23 cellular contexts compared by ENCODE assay signal in the genomic region with DNA sequence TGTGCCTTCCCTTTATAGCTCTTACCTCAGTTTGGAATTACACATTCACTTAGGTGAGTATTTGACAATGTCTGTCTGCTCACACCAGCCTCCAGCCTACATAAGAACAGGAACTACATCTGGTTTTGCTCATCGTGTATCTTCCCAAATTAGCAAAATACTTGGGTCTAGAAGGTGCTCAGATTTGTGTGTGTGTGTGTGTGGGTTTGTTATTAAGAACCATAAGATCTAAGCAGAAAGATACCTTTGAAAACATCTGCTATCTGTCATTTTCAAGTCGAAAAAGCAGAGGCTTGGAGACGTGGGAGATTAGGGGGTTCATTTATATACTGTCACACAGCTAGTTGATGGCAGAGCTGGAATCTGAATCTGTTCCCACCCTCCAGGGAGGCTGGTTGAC. TPM values are rescaled to one million over a fixed set of nuclear protein-coding genes. Genes with fewer than 3 reads are reported as not detected.
DNase-seq lines count a peak whose midpoint lies in the region; ATAC-seq, FAIRE-seq and TF ChIP-seq lines count a peak whose summit lies in the region.
"Had no signal": no experiment of that assay in that cellular context is flagged by ENCODE, and none has a peak within 500 bp of the region (broad histone marks: within the 10 kb centered on the region; RNA-seq: fewer than 3 reads in every experiment).

No MANE protein-coding gene starts in this region.

- no peak overlapping the region for H3K4me3 ChIP-seq in GM23338
- H3K4me3 ChIP-seq in H1 (ENCODE audit: extremely low read depth in 1 of 4, insufficient read depth in 2 of 4, low read depth in 3 of 4, low read length in 4 of 4), result no peak overlapping the region
- H3K4me3 ChIP-seq in keratinocyte (ENCODE audit: control insufficient read depth in 2 of 3, extremely low read depth in 1 of 3, insufficient read depth in 2 of 3, low read depth in 1 of 3, low read length in 3 of 3), result no peak overlapping the region
- no peak overlapping the region for H3K4me3 ChIP-seq in suprapubic skin
- no peak overlapping the region for H3K4me3 ChIP-seq in testis
- H3K4me3 ChIP-seq: A549, GM23248, K562 had no signal

- H3K79me2 ChIP-seq in GM23338 (replicated peaks; ENCODE audit: insufficient read depth) (no peaks in the 10 kb centered on the region), H1 (ENCODE audit: control insufficient read depth in 1 of 2, insufficient read depth in 2 of 2, low read length in 2 of 2) (no peaks in the 10 kb centered on the region), keratinocyte (ENCODE audit: control insufficient read depth, insufficient read depth, low read length) (no peaks in the 10 kb centered on the region)

- peaks cover 4% of the 10 kb centered on the region for H3K4me1 Mint-ChIP-seq in GM23338

- TF ChIP-seq RAD21 in H1 (IDR thresholded peaks at IDR 0.05 in 1 of 2, conservative IDR thresholded peaks at IDR 0.05 in 1 of 2; ENCODE audit: low read depth in 2 of 2, low read length in 2 of 2), result no peak

- H3K27me3 Mint-ChIP-seq in GM23338 (ENCODE audit: insufficient read depth, low read depth, poor library complexity), result no peaks in the 10 kb centered on the region

- no peaks in the 10 kb centered on the region for H4K20me1 ChIP-seq in GM23338 (replicated peaks; ENCODE audit: insufficient read depth)
- no peaks in the 10 kb centered on the region for H4K20me1 ChIP-seq in H1 (replicated peaks in 1 of 2; ENCODE audit: control insufficient read depth in 1 of 2, insufficient read depth in 2 of 2, low read length in 2 of 2)
- H4K20me1 ChIP-seq in keratinocyte (ENCODE audit: control insufficient read depth, extremely low read depth, insufficient read depth, low read length), result no peaks in the 10 kb centered on the region

- no peak overlapping the region for H4K8ac ChIP-seq in H1 (ENCODE audit: extremely low read depth, insufficient read depth, low read length)

- no peaks in the 10 kb centered on the region for H3K9me3 ChIP-seq in H1 (ENCODE audit: insufficient read depth in 2 of 2, low read depth in 1 of 2, low read length in 1 of 2)
- no peaks in the 10 kb centered on the region for H3K9me3 ChIP-seq in keratinocyte (ENCODE audit: control insufficient read depth, low read depth, low read length)
- no peaks in the 10 kb centered on the region for H3K9me3 ChIP-seq in suprapubic skin
- no peaks in the 10 kb centered on the region for H3K9me3 ChIP-seq in testis
- H3K9me3 ChIP-seq: A549, Caco-2 had no signal

- H3K9me3 Mint-ChIP-seq in GM23338, result no peaks in the 10 kb centered on the region
- H3K9me3 Mint-ChIP-seq: CD4-positive, alpha-beta T cell; HFFc6 had no signal

- peak overlapping the region; percentile 83; the same call in 1 of the 2 replicates for H2BK20ac ChIP-seq in H1 (ENCODE audit: low read length)

- no peak overlapping the region for H4K91ac ChIP-seq in H1 (replicated peaks; ENCODE audit: insufficient read length, low read length)

- H3F3A ChIP-seq in GM23338 (replicated peaks; ENCODE audit: low read depth), result no peaks in the 10 kb centered on the region

- H3K9ac ChIP-seq in H1 (replicated peaks in 1 of 4; ENCODE audit: extremely low read depth in 1 of 4, low read depth in 3 of 4, low read length in 3 of 4) (no peak overlapping the region), keratinocyte (ENCODE audit: control insufficient read depth, extremely low read depth, insufficient read depth, low read length) (no peak overlapping the region)
- H3K9ac ChIP-seq: GM23248 had no signal

- no peak overlapping the region for H3K56ac ChIP-seq in H1 (replicated peaks; ENCODE audit: insufficient read length, low read depth, low read length)

- H3K9me1 ChIP-seq in keratinocyte (ENCODE audit: control insufficient read depth, extremely low read depth, insufficient read depth, low read length), result no peaks in the 10 kb centered on the region

- WGBS in H1 (ENCODE audit: extremely low coverage in 1 of 2, insufficient coverage in 1 of 2, insufficient read length in 1 of 2, insufficient replicate concordance in 2 of 2, low coverage in 1 of 2, low lambda C conversion rate in 2 of 2, missing lambda C conversion rate in 1 of 2), 2 experiments, result 73% methylated on average over 3 of the region's 3 CpGs; no CpG with 5 or more reads in 1 of the 2 experiments
- WGBS in suprapubic skin, result 44% methylated on average over 3 of the region's 3 CpGs
- WGBS in testis, 2 donors, result 59 to 71% methylated on average over 3 of the region's 3 CpGs

- H3K4ac ChIP-seq in H1 (replicated peaks; ENCODE audit: insufficient read length, low read depth, low read length), result no peak overlapping the region

- intact Hi-C loops in testis (cut with DNase I; ENCODE audit: low total_unique reads) (no loop called here), Right ventricle myocardium inferior (cut with DNase I) (loop anchor here (5.0 kb wide), 3 partner anchors 143 to 683 kb away; partner anchors contain the start of genes CBLL1 and LAMB1)

- H3K4me2 ChIP-seq in GM23338 (no peak overlapping the region), H1 (ENCODE audit: insufficient read depth in 1 of 2, low read depth in 2 of 2, low read length in 2 of 2) (peak overlapping the region in 1 of 2 experiments; percentile 23; a peak in 2 of 4 replicates), keratinocyte (ENCODE audit: control insufficient read depth, extremely low read depth, insufficient read depth, low read depth, low read length) (no peak overlapping the region)
- H3K4me2 ChIP-seq: A549 had no signal

- H2BK120ac ChIP-seq in H1 (replicated peaks; ENCODE audit: low read depth, low read length), result no peak overlapping the region

- TF ChIP-seq EP300 in H1 (IDR thresholded peaks at IDR 0.05; ENCODE audit: borderline replicate concordance in 1 of 2, low read depth in 2 of 2, low read length in 2 of 2), result no peak
- no peak for TF ChIP-seq EP300 in suprapubic skin (IDR thresholded peaks at IDR 0.05)

- H3K23me2 ChIP-seq in H1 (ENCODE audit: low read depth, low read length), result no peaks in the 10 kb centered on the region

- no peaks in the 10 kb centered on the region for H3K36me3 Mint-ChIP-seq in GM23338 (ENCODE audit: low read depth)

- H3K4me3 Mint-ChIP-seq in GM23338, result no peak overlapping the region
- H3K4me3 Mint-ChIP-seq: CD4-positive, alpha-beta T cell; HFFc6 had no signal

- no peaks in the 10 kb centered on the region for H3K27me3 ChIP-seq in GM23338 (ENCODE audit: insufficient read depth)
- no peaks in the 10 kb centered on the region for H3K27me3 ChIP-seq in H1 (replicated peaks in 1 of 4; ENCODE audit: control insufficient read depth in 3 of 4, extremely low read depth in 1 of 4, insufficient read depth in 3 of 4, low read length in 3 of 4)
- H3K27me3 ChIP-seq in keratinocyte (ENCODE audit: control insufficient read depth, extremely low read depth, insufficient read depth, low read length), result no peaks in the 10 kb centered on the region
- H3K27me3 ChIP-seq in suprapubic skin, result no peaks in the 10 kb centered on the region
- no peaks in the 10 kb centered on the region for H3K27me3 ChIP-seq in testis

- no peak overlapping the region for H2BK5ac ChIP-seq in H1 (ENCODE audit: low read depth, low read length)

- no peaks in the 10 kb centered on the region for H3K79me1 ChIP-seq in H1 (ENCODE audit: low read depth, low read length)

- ATAC-seq in GM23338 (no peak), Right ventricle myocardium inferior (no peak), HG03520 (IDR thresholded peaks at IDR 0.05; ENCODE audit: unreplicated experiment) (no peak)
- ATAC-seq: A549, HCT116, K562 had no signal

- FAIRE-seq in H1 (lab: Jason Lieb, UNC) (no peak), keratinocyte (lab: Jason Lieb, UNC) (no peak)
- FAIRE-seq: A549, D721Med, G401.6, GM12892, GM18507, K562 had no signal

- no peak overlapping the region for H3K27ac ChIP-seq in GM23338 (ENCODE audit: low read depth)
- H3K27ac ChIP-seq in H1 (ENCODE audit: low read depth, low read length), result no peak overlapping the region
- H3K27ac ChIP-seq in keratinocyte (ENCODE audit: control insufficient read depth, insufficient read depth, low read length), result no peak overlapping the region
- H3K27ac ChIP-seq in suprapubic skin, result peak overlapping the region; percentile 48
- H3K27ac ChIP-seq in testis, result no peak overlapping the region
- H3K27ac ChIP-seq: 22Rv1, A549, C4-2B, GM23248 had no signal

- H3K27ac Mint-ChIP-seq in GM23338, result no peak overlapping the region
- H3K27ac Mint-ChIP-seq: CD4-positive, alpha-beta T cell; HFFc6 had no signal

- dilution Hi-C loops in keratinocyte (cut with MboI; ENCODE audit: extremely low pct_ligation_motif_present, low sequenced_read_pairs), result no loop called here

- CTCF ChIA-PET in H1 (lab: Charles Lee; ENCODE audit: partially characterized antibody), result interaction anchor here (0.6 to 5.0 kb wide), 26 partner anchors 11 to 367 kb away, joined by 3 to 64 read pairs (median 4); partner anchors contain the start of gene LAMB4

- POLR2A ChIA-PET in H1 (lab: Charles Lee; ENCODE audit: partially characterized antibody), result no interaction called here

- H3K18ac ChIP-seq in H1 (ENCODE audit: extremely low read depth, low read length), result peak overlapping the region; percentile 56; the same call in 1 of the 2 replicates

- H3K4me1 ChIP-seq in GM23338 (ENCODE audit: insufficient read depth) (peaks cover 6% of the 10 kb centered on the region), H1 (replicated peaks in 1 of 4; ENCODE audit: control insufficient read depth in 3 of 4, insufficient read depth in 4 of 4, low read length in 3 of 4) (peaks cover 0 to 5% (median 0%) of the 10 kb centered on the region in 4 experiments; a peak in 3 of 7 replicates), keratinocyte (ENCODE audit: control insufficient read depth, extremely low read depth, insufficient read depth, low read length) (peaks cover 8% of the 10 kb centered on the region), suprapubic skin (peaks cover 18% of the 10 kb centered on the region), testis (no peaks in the 10 kb centered on the region)
- H3K4me1 ChIP-seq: A549 had no signal

- no peak overlapping the region for H2BK12ac ChIP-seq in H1 (ENCODE audit: low read depth, low read length)

- no peak overlapping the region for H4K5ac ChIP-seq in H1 (ENCODE audit: insufficient read length, low read depth, low read length)

- H3K9me2 ChIP-seq in GM23338 (ENCODE audit: insufficient read depth), result no peaks in the 10 kb centered on the region

- TF ChIP-seq POLR2A in H1 (IDR thresholded peaks at IDR 0.05; ENCODE audit: control extremely low read depth in 1 of 2, low read depth in 2 of 2, low read length in 2 of 2) (no peak), suprapubic skin (IDR thresholded peaks at IDR 0.05) (no peak), testis (IDR thresholded peaks at IDR 0.05) (no peak)

- no peak for DNase-seq in GM23338 (ENCODE audit: low spot score)
- DNase-seq in H1 (ENCODE audit: low read depth in 1 of 2, low spot score in 2 of 2), result no peak
- no peak for DNase-seq in keratinocyte (ENCODE audit: low read depth, low spot score)
- DNase-seq in suprapubic skin (ENCODE audit: low spot score in 2 of 2), result no peak
- DNase-seq in testis, result no peak
- DNase-seq in Right ventricle myocardium inferior (ENCODE audit: missing footprints), result no peak
- DNase-seq: AML-193; Caco-2; CD4-positive, alpha-beta T cell; GM23248; HFFc6 had no signal

- no peak overlapping the region for H2BK15ac ChIP-seq in H1 (ENCODE audit: low read length)

- H2AK5ac ChIP-seq in H1 (ENCODE audit: low read depth, low read length), result no peak overlapping the region

- no peak overlapping the region for H3K14ac ChIP-seq in H1 (ENCODE audit: insufficient read length)

- no peaks in the 10 kb centered on the region for H3K36me3 ChIP-seq in GM23338 (ENCODE audit: insufficient read depth)
- H3K36me3 ChIP-seq in H1 (ENCODE audit: control insufficient read depth in 2 of 4, insufficient read depth in 4 of 4, low read length in 3 of 4), result no peaks in the 10 kb centered on the region
- no peaks in the 10 kb centered on the region for H3K36me3 ChIP-seq in keratinocyte (ENCODE audit: control insufficient read depth in 2 of 2, extremely low read depth in 1 of 2, insufficient read depth in 2 of 2, low read length in 2 of 2)
- no peaks in the 10 kb centered on the region for H3K36me3 ChIP-seq in suprapubic skin
- no peaks in the 10 kb centered on the region for H3K36me3 ChIP-seq in testis (ENCODE audit: low read depth, missing control alignments)

- H2AFZ ChIP-seq in GM23338 (peak overlapping the region; percentile 90; the same call in 1 of the 2 replicates), H1 (ENCODE audit: low read length) (peak overlapping the region; percentile 93; the same call in 1 of the 2 replicates), keratinocyte (ENCODE audit: control insufficient read depth, low read length) (peak overlapping the region; percentile 27)
- H2AFZ ChIP-seq: GM23248 had no signal

- TF ChIP-seq CTCF in GM23338 (conservative IDR thresholded peaks at IDR 0.05; ENCODE audit: low read depth in 2 of 2) (no peak), H1 (IDR thresholded peaks at IDR 0.05; ENCODE audit: control extremely low read depth in 1 of 3, insufficient read depth in 1 of 3, low read depth in 1 of 3, low read length in 3 of 3) (no peak), keratinocyte (optimal IDR thresholded peaks at IDR 0.05 in 1 of 3, IDR thresholded peaks at IDR 0.05 in 1 of 3, conservative IDR thresholded peaks at IDR 0.05 in 1 of 3; ENCODE audit: extremely low read depth in 1 of 3, insufficient read depth in 2 of 3, low read length in 3 of 3) (no peak), suprapubic skin (IDR thresholded peaks at IDR 0.05) (no peak), testis (IDR thresholded peaks at IDR 0.05) (no peak)

- H3K23ac ChIP-seq in H1 (ENCODE audit: insufficient read length), result no peak overlapping the region

RNA-seq across cellular contexts. Expression of gene LAMB4, which starts 14.8 kb away (rescaled TPM):
- not detected in 2 replicates for total RNA-seq in GM23338 (2014; rRNA removed; shearing (Covaris generic))
- polyA plus RNA-seq in GM23338 (2016; fragmentation: Nextera tagmentation; extraction: Ambion mirVana) (not detected in 2 replicates), H1 (2011; rRNA removed) (not detected in 2 replicates), keratinocyte (1.6 to 10.3 TPM (median 3.7 TPM) in 3 replicates), testis (ENCODE audit: insufficient read depth, low read depth, low replicate concordance) (2.8 TPM)
- not detected in 2 replicates for total RNA-seq in H1 (2021; fragmentation: NEBNext Ultra II Directional; extraction: Animal tissue kit (Norgen Biotek cat#: 25700))
- polyA plus RNA-seq in H1 (2011; cell fraction: cytosol; rRNA removed), result not detected
- not detected for polyA plus RNA-seq in H1 (2011; cell fraction: nucleus; rRNA removed)
- not detected in 4 replicates for polyA plus RNA-seq in H1 (2012, experiment 1 of 2)
- polyA plus RNA-seq in H1 (2012, experiment 2 of 2), result not detected
- polyA plus RNA-seq in H1 (2013, experiment 1 of 2), result not detected
- polyA plus RNA-seq in H1 (2013, experiment 2 of 2), result not detected
- not detected in 2 replicates for polyA minus RNA-seq in H1 (2011; rRNA and poly(A)+ RNA removed)
- polyA minus RNA-seq in H1 (2011; cell fraction: cytosol; rRNA and poly(A)+ RNA removed), result not detected
- polyA minus RNA-seq in H1 (2011; cell fraction: nucleus; rRNA and poly(A)+ RNA removed), result not detected
- polyA plus RNA-seq in keratinocyte (2011; ENCODE audit: low read depth), result 7.7 TPM
- 1.6 and 3.0 TPM in 2 replicates for polyA plus RNA-seq in keratinocyte (2011; cell fraction: cytosol; rRNA removed)
- 20.0 and 20.1 TPM in 2 replicates for polyA plus RNA-seq in keratinocyte (2011; cell fraction: nucleus; rRNA removed)
- 0.60 and 3.8 TPM in 2 replicates for polyA plus RNA-seq in keratinocyte (2012; ENCODE audit: low replicate concordance)
- polyA minus RNA-seq in keratinocyte, result 0.85 to 16.0 TPM (median 6.0 TPM) in 3 replicates
- polyA minus RNA-seq in keratinocyte (2011; cell fraction: cytosol; rRNA and poly(A)+ RNA removed), result 1.7 TPM
- polyA minus RNA-seq in keratinocyte (2011; cell fraction: nucleus; rRNA and poly(A)+ RNA removed), result 15.9 and 26.8 TPM in 2 replicates
- total RNA-seq in suprapubic skin (100 to 1,000 TPM; 212 to 642 (median 282) TPM), testis (1 to 10 TPM; 3.0 to 3.1 TPM), Right ventricle myocardium inferior (0.19 TPM)
- total RNA-seq: GM23248, H7, HT-29 had no signal

Comparison
In these comparisons a context has a peak if more than half of its experiments do, and no peak if none do; other contexts are left out.
1. H2AFZ ChIP-seq: peak in every context shown above with its lines; median percentile 93 in H1; 90 in GM23338; 27 in keratinocyte.
2. RNA of gene LAMB4, which starts 14.8 kb away (total RNA-seq): 212 to 642 TPM in suprapubic skin; 3.0 to 3.1 TPM in testis, 0.19 TPM in Right ventricle myocardium inferior (single experiment), not detected in H1 and not detected in GM23338; every median in the first group is over 10 times any median in the second.